Comparison of ENCODE assay signal across 31 cellular contexts in the genomic region with DNA sequence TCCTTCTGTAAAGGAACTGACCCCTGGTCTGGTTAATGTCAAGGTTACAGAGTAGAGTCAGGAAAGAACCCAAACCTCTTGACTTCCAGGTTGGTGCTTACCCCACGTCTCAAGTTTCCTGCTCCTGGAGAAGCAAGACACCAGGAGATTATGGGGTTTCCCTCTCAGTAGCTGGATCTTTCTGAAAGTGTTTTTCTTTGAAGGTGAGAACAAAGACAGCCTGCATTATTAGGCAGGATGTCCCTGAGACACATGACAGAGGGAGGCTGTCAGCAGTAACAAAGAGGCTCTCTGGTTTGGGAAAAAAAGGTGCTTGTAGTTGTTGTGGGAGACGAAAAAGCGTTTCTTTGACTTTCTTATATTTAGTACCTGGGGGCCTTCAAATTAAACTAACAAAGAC. TPM values are rescaled to one million over a fixed set of nuclear protein-coding genes. Genes with fewer than 3 reads are reported as not detected.
A peak's percentile ranks its signal among the peaks of the same experiment; 100 is the strongest.
DNase-seq lines count a peak whose midpoint lies in the region; ATAC-seq, FAIRE-seq and TF ChIP-seq lines count a peak whose summit lies in the region.
"Had no signal": no experiment of that assay in that cellular context is flagged by ENCODE, and none has a peak within 500 bp of the region (broad histone marks: within the 10 kb centered on the region; RNA-seq: fewer than 3 reads in every experiment).

No MANE protein-coding gene starts in this region.

- no peak overlapping the region for H3K9ac ChIP-seq in H9 (ENCODE audit: extremely low read depth, insufficient read length, low read length)
- H3K9ac ChIP-seq in NT2/D1 (ENCODE audit: insufficient read length, low read depth): no peak overlapping the region
- H3K9ac ChIP-seq in endothelial cell of umbilical vein (replicated peaks; ENCODE audit: extremely low read depth, insufficient read depth, low read length): no peak overlapping the region
- no peak overlapping the region for H3K9ac ChIP-seq in neural progenitor cell

- H2AFZ ChIP-seq in H9 (ENCODE audit: low read length) (no peak overlapping the region), endothelial cell of umbilical vein (ENCODE audit: low read depth, low read length) (peak overlapping the region; percentile 37), neural progenitor cell (replicated peaks) (no peak overlapping the region)

- H3K4me1 ChIP-seq in H9 (ENCODE audit: insufficient read depth, low read length) (no peaks in the 10 kb centered on the region), NT2/D1 (ENCODE audit: insufficient read depth, insufficient read length) (peaks cover 7% of the 10 kb centered on the region), endothelial cell of umbilical vein (ENCODE audit: control insufficient read depth, extremely low read depth, insufficient read depth, low read length) (peaks cover 9% of the 10 kb centered on the region), neural progenitor cell (peaks cover 9% of the 10 kb centered on the region)
- H3K4me1 ChIP-seq: transverse colon had no signal

- H3K27me3 Mint-ChIP-seq in H9 (ENCODE audit: low read depth) (peaks cover 79% of the 10 kb centered on the region), neural progenitor cell (ENCODE audit: insufficient read depth, low read depth) (peaks cover 2% of the 10 kb centered on the region), T-helper 17 cell (peaks cover 73% of the 10 kb centered on the region)

- no peaks in the 10 kb centered on the region for H3K9me1 ChIP-seq in endothelial cell of umbilical vein (replicated peaks; ENCODE audit: control insufficient read depth, extremely low read depth, insufficient read depth, low read length)

- H3K23ac ChIP-seq in H9 (ENCODE audit: insufficient read length, low read depth, low read length): no peak overlapping the region

- no TSS peak for BruUV-seq in endothelial cell of umbilical vein (replicated peaks; lab: Mats Ljungman, UMichigan)

- H2BK5ac ChIP-seq in H9 (ENCODE audit: insufficient read length, low read length): no peak overlapping the region

- POLR2A ChIA-PET in endothelial cell of umbilical vein (lab: Charles Lee): no interaction called here

- H2BK120ac ChIP-seq in H9 (ENCODE audit: low read depth, low read length, poor library complexity, severe bottlenecking): no peak overlapping the region

- TF ChIP-seq POLR2A in endothelial cell of umbilical vein (IDR thresholded peaks at IDR 0.05; ENCODE audit: low read depth, low read length): no peak

- H3F3A ChIP-seq in neural progenitor cell (ENCODE audit: low read depth): peaks cover 15% of the 10 kb centered on the region

- H3K4me2 ChIP-seq in H9 (ENCODE audit: insufficient read depth, insufficient read length, low read length) (no peak overlapping the region), endothelial cell of umbilical vein (ENCODE audit: insufficient read depth, low read length) (no peak overlapping the region), neural progenitor cell (no peak overlapping the region)

- peaks cover 0 to 14% (median 9%) of the 10 kb centered on the region in 3 experiments; a peak in 3 of 7 replicates for H3K36me3 Mint-ChIP-seq in H9 (ENCODE audit: insufficient read depth in 1 of 3, low read depth in 3 of 3)
- peaks cover 8% of the 10 kb centered on the region for H3K36me3 Mint-ChIP-seq in neural progenitor cell
- H3K36me3 Mint-ChIP-seq in T-helper 17 cell (ENCODE audit: low read depth): no peaks in the 10 kb centered on the region
- H3K36me3 Mint-ChIP-seq: naive thymus-derived CD8-positive, alpha-beta T cell; stimulated activated effector memory CD8-positive, alpha-beta T cell treated with anti-CD3 and anti-CD28 coated beads, Interleukin-12 subunit alpha, Interleukin-12 subunit beta, amount 100 ng/mL, for 72 hours; T-cell had no signal

- H3K79me2 ChIP-seq in H9 (ENCODE audit: insufficient read depth, low read length) (no peaks in the 10 kb centered on the region), endothelial cell of umbilical vein (ENCODE audit: control insufficient read depth, insufficient read depth, low read length) (no peaks in the 10 kb centered on the region), neural progenitor cell (ENCODE audit: low read depth) (no peaks in the 10 kb centered on the region)

- ATAC-seq in T-helper 17 cell (no peak), HG03097 (IDR thresholded peaks at IDR 0.05; ENCODE audit: low FRiP score, unreplicated experiment) (no peak), HG03025 (IDR thresholded peaks at IDR 0.05; ENCODE audit: low FRiP score, unreplicated experiment) (no peak)
- ATAC-seq: effector memory CD8-positive, alpha-beta T cell; esophagus mucosa; naive thymus-derived CD8-positive, alpha-beta T cell; stimulated activated effector memory CD8-positive, alpha-beta T cell treated with anti-CD3 and anti-CD28 coated beads, Interleukin-12 subunit alpha, Interleukin-12 subunit beta, amount 100 ng/mL, for 72 hours; T-cell had no signal

- no peak overlapping the region for H4K5ac ChIP-seq in H9 (ENCODE audit: insufficient read length, low read depth, low read length)

- H3K9me3 ChIP-seq in H9 (ENCODE audit: control insufficient read depth, low read depth, low read length) (no peaks in the 10 kb centered on the region), NT2/D1 (ENCODE audit: insufficient read depth, low read length) (0 out of 2 replicates have a peak, but pooled peaks cover 6% of the 10 kb centered on the region), endothelial cell of umbilical vein (replicated peaks; ENCODE audit: control insufficient read depth, insufficient read depth, low read length) (no peaks in the 10 kb centered on the region), neural progenitor cell (ENCODE audit: low read depth) (no peaks in the 10 kb centered on the region), T-helper 17 cell (ENCODE audit: control insufficient read depth, low read length, poor library complexity, severe bottlenecking) (no peaks in the 10 kb centered on the region)
- H3K9me3 ChIP-seq: ovary, transverse colon had no signal

- peak overlapping the region in 1 of 2 experiments; percentile 7; a peak in 2 of 5 replicates for H3K4me3 Mint-ChIP-seq in H9
- H3K4me3 Mint-ChIP-seq in neural progenitor cell: peak overlapping the region; percentile 34
- H3K4me3 Mint-ChIP-seq in T-helper 17 cell: no peak overlapping the region
- H3K4me3 Mint-ChIP-seq: B cell; effector memory CD8-positive, alpha-beta T cell; naive thymus-derived CD8-positive, alpha-beta T cell; stimulated activated effector memory CD8-positive, alpha-beta T cell treated with anti-CD3 and anti-CD28 coated beads, Interleukin-12 subunit alpha, Interleukin-12 subunit beta, amount 100 ng/mL, for 72 hours; T-cell had no signal

- no peak overlapping the region for H3T11ph ChIP-seq in H9 (ENCODE audit: low read length)

- no CpG with 5 or more reads among the region's 3 CpGs for WGBS in H9 (ENCODE audit: extremely low coverage, insufficient read length, low lambda C conversion rate)

- H3K9me3 Mint-ChIP-seq in H9 (peaks cover 15 to 17% of the 10 kb centered on the region in 2 experiments), neural progenitor cell (peaks cover 15% of the 10 kb centered on the region)
- H3K9me3 Mint-ChIP-seq: effector memory CD8-positive, alpha-beta T cell; naive thymus-derived CD8-positive, alpha-beta T cell; stimulated activated effector memory CD8-positive, alpha-beta T cell treated with anti-CD3 and anti-CD28 coated beads, Interleukin-12 subunit alpha, Interleukin-12 subunit beta, amount 100 ng/mL, for 72 hours; T-cell had no signal

- CTCF ChIA-PET in endothelial cell of umbilical vein (lab: Charles Lee): interaction anchor here (1.2 to 4.4 kb wide), 2 partner anchors 8 to 117 kb away, joined by 4 to 31 read pairs; no protein-coding TSS in a partner anchor

- intact Hi-C loops in endothelial cell of umbilical vein (cut with micrococcal nuclease): no loop called here

- H3K79me1 ChIP-seq in H9 (ENCODE audit: insufficient read depth, low read depth, low read length, poor library complexity, severe bottlenecking): no peaks in the 10 kb centered on the region

- no peak overlapping the region for H4K91ac ChIP-seq in H9 (ENCODE audit: insufficient read length, low read depth, low read length)

- dilution Hi-C loops in endothelial cell of umbilical vein (cut with MboI; ENCODE audit: extremely low pct_ligation_motif_present, low sequenced_read_pairs): no loop called here

- no peak overlapping the region for H2BK12ac ChIP-seq in H9 (ENCODE audit: insufficient read length, low read depth, low read length)

- H2BK20ac ChIP-seq in H9 (ENCODE audit: low read depth, low read length, poor library complexity, severe bottlenecking): no peak overlapping the region

- DNase-seq in H9: peak; percentile 33
- peak; percentile 59 for DNase-seq in NT2/D1 (ENCODE audit: low read depth, low spot score)
- DNase-seq in endothelial cell of umbilical vein (ENCODE audit: low read depth, low spot score): no peak
- no peak for DNase-seq in neural progenitor cell (ENCODE audit: low spot score)
- DNase-seq in SKM-1 (lab: John Stamatoyannopoulos, UW; ENCODE audit: unreplicated experiment): no peak
- DNase-seq in T-helper 17 cell: no peak
- DNase-seq: ACHN; activated CD4-positive, alpha-beta T cell treated with anti-CD3 and anti-CD28 coated beads, Interleukin-2, amount 50 U/mL, for 4 hours; activated naive CD4-positive, alpha-beta T cell; activated T-cell treated with anti-CD3 and anti-CD28 coated beads, Interleukin-2, amount 50 U/mL, for 48 hours; caudate nucleus; DMS 273 treated with DMSO at 0.1 percent for 48 hours; effector memory CD8-positive, alpha-beta T cell; head of caudate nucleus; naive thymus-derived CD8-positive, alpha-beta T cell; NCI-H1436 treated with DMSO at 0.1 percent for 48 hours; NCI-H446; NCI-H748 treated with DMSO at 0.1 percent for 48 hours; ovary; SIG-M5; T-cell; transverse colon had no signal

- H3K27ac Mint-ChIP-seq in H9 (peak overlapping the region in 2 of 3 experiments; percentile 0 to 61; a peak in 2 of 7 replicates), neural progenitor cell (no peak overlapping the region), T-helper 17 cell (no peak overlapping the region)
- H3K27ac Mint-ChIP-seq: B cell; effector memory CD8-positive, alpha-beta T cell; stimulated activated effector memory CD8-positive, alpha-beta T cell treated with anti-CD3 and anti-CD28 coated beads, Interleukin-12 subunit alpha, Interleukin-12 subunit beta, amount 100 ng/mL, for 72 hours; T-cell had no signal

- H4K20me1 ChIP-seq in H9 (ENCODE audit: control insufficient read depth, insufficient read depth, insufficient read length) (no peaks in the 10 kb centered on the region), endothelial cell of umbilical vein (replicated peaks; ENCODE audit: control insufficient read depth, extremely low read depth, insufficient read depth, low read length) (no peaks in the 10 kb centered on the region), neural progenitor cell (ENCODE audit: low read depth) (no peaks in the 10 kb centered on the region)

- no peak overlapping the region for H2BK15ac ChIP-seq in H9 (ENCODE audit: low read depth, low read length)

- TF ChIP-seq CTCF in H9 (conservative IDR thresholded peaks at IDR 0.05): no peak
- no peak for TF ChIP-seq CTCF in endothelial cell of umbilical vein (IDR thresholded peaks at IDR 0.05; ENCODE audit: extremely low read depth in 1 of 2, insufficient read depth in 1 of 2, low read depth in 1 of 2, low read length in 2 of 2)
- no peak for TF ChIP-seq CTCF in neural progenitor cell (IDR thresholded peaks at IDR 0.05)

- H3K27ac ChIP-seq in H9 (ENCODE audit: insufficient read length, low read depth, low read length): no peak overlapping the region
- H3K27ac ChIP-seq in endothelial cell of umbilical vein (ENCODE audit: insufficient read depth, low read depth, low read length): no peak overlapping the region
- H3K27ac ChIP-seq in neural progenitor cell: no peak overlapping the region
- H3K27ac ChIP-seq: ovary, transverse colon had no signal

- no peak overlapping the region for H3K56ac ChIP-seq in H9 (ENCODE audit: insufficient read length, low read depth, low read length)

- H3K27me3 ChIP-seq in H9 (ENCODE audit: insufficient read depth, low read length): no peaks in the 10 kb centered on the region; the same call in 1 of the 2 replicates
- H3K27me3 ChIP-seq in NT2/D1 (ENCODE audit: insufficient read depth, insufficient read length): no peaks in the 10 kb centered on the region
- no peaks in the 10 kb centered on the region for H3K27me3 ChIP-seq in endothelial cell of umbilical vein (ENCODE audit: control insufficient read depth in 2 of 2, insufficient read depth in 2 of 2, low read length in 2 of 2)
- H3K27me3 ChIP-seq in neural progenitor cell: no peaks in the 10 kb centered on the region
- H3K27me3 ChIP-seq: ovary, transverse colon had no signal

- FAIRE-seq in endothelial cell of umbilical vein (lab: Jason Lieb, UNC): no peak
- FAIRE-seq: GM12891, HTR-8/SVneo, RCC 7860, TTC549 had no signal

- H3K4me3 ChIP-seq in NT2/D1 (ENCODE audit: insufficient read length, low read depth) (peak overlapping the region; percentile 4), endothelial cell of umbilical vein (replicated peaks in 1 of 3; ENCODE audit: insufficient read depth in 1 of 3, low read depth in 1 of 3, low read length in 3 of 3) (no peak overlapping the region), neural progenitor cell (no peak overlapping the region)
- H3K4me3 ChIP-seq: ovary, transverse colon had no signal

- H3K23me2 ChIP-seq in H9 (ENCODE audit: insufficient read length, low read depth, low read length, poor library complexity, severe bottlenecking): no peaks in the 10 kb centered on the region

- no peak overlapping the region for H2AK5ac ChIP-seq in H9 (ENCODE audit: insufficient read length, low read length)

- no peak overlapping the region for H3K14ac ChIP-seq in H9 (ENCODE audit: insufficient read depth, low read length)

- H4K8ac ChIP-seq in H9 (replicated peaks; ENCODE audit: insufficient read length, low read depth, low read length): no peak overlapping the region

- H3K4me1 Mint-ChIP-seq in H9 (peaks cover 12 to 20% of the 10 kb centered on the region in 2 experiments), neural progenitor cell (peaks cover 27% of the 10 kb centered on the region), T-helper 17 cell (no peaks in the 10 kb centered on the region)
- H3K4me1 Mint-ChIP-seq: B cell; stimulated activated effector memory CD8-positive, alpha-beta T cell treated with anti-CD3 and anti-CD28 coated beads, Interleukin-12 subunit alpha, Interleukin-12 subunit beta, amount 100 ng/mL, for 72 hours; T-cell had no signal

- no peak overlapping the region for H3K18ac ChIP-seq in H9 (ENCODE audit: insufficient read length, low read depth, low read length)

- no peak overlapping the region for H3K4ac ChIP-seq in H9 (ENCODE audit: low read depth, low read length)

- H3K36me3 ChIP-seq in NT2/D1 (ENCODE audit: insufficient read depth, insufficient read length, low read length): no peaks in the 10 kb centered on the region
- no peaks in the 10 kb centered on the region for H3K36me3 ChIP-seq in endothelial cell of umbilical vein (ENCODE audit: control insufficient read depth in 2 of 2, extremely low read depth in 1 of 2, insufficient read depth in 2 of 2, low read length in 2 of 2)
- H3K36me3 ChIP-seq in neural progenitor cell: no peaks in the 10 kb centered on the region
- H3K36me3 ChIP-seq: ovary, transverse colon had no signal

RNA-seq across cellular contexts. Expression of gene IGFBP7, which starts 44.7 kb away (rescaled TPM):
- total RNA-seq in H9 (2021) (0.37 and 0.42 TPM in 2 replicates), endothelial cell of umbilical vein (377 and 526 TPM in 2 replicates), neural progenitor cell (ENCODE audit: low replicate concordance) (0.86 and 1.5 TPM in 2 replicates), T-helper 17 cell (under 1 TPM; 0.22 to 0.37 TPM)
- polyA plus RNA-seq in endothelial cell of umbilical vein: 770 and 1,004 TPM in 2 replicates
- 668 and 889 TPM in 2 replicates for polyA plus RNA-seq in endothelial cell of umbilical vein (2011; cell fraction: cytosol; rRNA removed)
- 359 and 408 TPM in 2 replicates for polyA plus RNA-seq in endothelial cell of umbilical vein (2011; cell fraction: nucleus; rRNA removed)
- polyA plus RNA-seq in endothelial cell of umbilical vein (2012): 431 and 488 TPM in 2 replicates
- polyA minus RNA-seq in endothelial cell of umbilical vein: 262 and 334 TPM in 2 replicates
- polyA minus RNA-seq in endothelial cell of umbilical vein (2011; cell fraction: cytosol; rRNA and poly(A)+ RNA removed): 3.2 TPM
- polyA minus RNA-seq in endothelial cell of umbilical vein (2011; cell fraction: nucleus; rRNA and poly(A)+ RNA removed): 73.2 and 129 TPM in 2 replicates
- total RNA-seq: B cell; naive thymus-derived CD8-positive, alpha-beta T cell had no signal
- polyA plus RNA-seq: naive thymus-derived CD8-positive, alpha-beta T cell had no signal

Comparison
In these comparisons a context has a peak if more than half of its experiments do, and no peak if none do; other contexts are left out.
1. DNase-seq: peak in H9 (single experiment) and NT2/D1 (single experiment); none in endothelial cell of umbilical vein (single experiment), neural progenitor cell (single experiment), SKM-1 (single experiment) and T-helper 17 cell (0 of 3).
2. H3K27ac Mint-ChIP-seq: peak in H9 (2 of 3); none in neural progenitor cell (single experiment) and T-helper 17 cell (single experiment).
3. RNA of gene IGFBP7, which starts 44.7 kb away (total RNA-seq): 377 to 526 TPM in endothelial cell of umbilical vein; 0.86 to 1.5 TPM in neural progenitor cell, 0.37 to 0.42 TPM in H9 and 0.22 to 0.37 TPM in T-helper 17 cell; every median in the first group is over 100 times any median in the second.